In the genomic region with DNA sequence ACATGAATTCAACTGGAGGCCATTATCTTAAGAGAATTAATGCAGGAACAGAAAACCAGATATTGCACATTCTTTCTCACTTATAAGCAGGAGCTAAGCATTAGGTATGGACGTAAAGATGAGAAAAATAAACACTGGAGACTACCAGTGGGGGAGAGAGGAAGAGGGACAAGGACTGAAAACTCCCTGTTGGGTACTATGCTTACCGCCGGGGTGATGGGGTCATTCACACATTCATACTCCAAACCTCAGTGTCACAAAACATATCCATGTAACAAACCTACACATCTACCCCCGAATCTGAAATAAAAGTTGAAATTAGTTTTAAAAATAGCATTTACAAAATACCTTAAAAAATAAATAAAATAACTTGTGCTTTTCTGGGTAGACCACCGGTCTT, we compare ENCODE assay signal across 22 cellular contexts.
"Had no signal": no experiment of that assay in that cellular context is flagged by ENCODE, and none has a peak within 500 bp of the region (broad histone marks: within the 10 kb centered on the region; RNA-seq: fewer than 3 reads in every experiment).

No MANE protein-coding gene starts in this region.

- H3K9me3 Mint-ChIP-seq: IgD-negative memory B cell had no signal

- H3K4me3 ChIP-seq: K562 had no signal

- DNase-seq: Kasumi-1, MM.1S, NCI-H1092 treated with DMSO at 0.1 percent for 48 hours, NCI-H1436 treated with DMSO at 0.1 percent for 48 hours, NCI-H1694, NCI-H187 treated with DMSO at 0.1 percent for 48 hours, NCI-H2081, NCI-H2107, NCI-H2227 treated with DMSO at 0.1 percent for 48 hours, NCI-H446, NCI-H510A, NCI-H524 treated with DMSO at 0.1 percent for 48 hours, NCI-H69, NCI-H774, PC-3, SHP77 had no signal

- H3K4me2 ChIP-seq: KMS-11 had no signal

- H3K9ac ChIP-seq: KMS-11 had no signal

- H3K27ac ChIP-seq: HL-60, KMS-11, RWPE1 had no signal

- ATAC-seq: K562, Panc1, PC-3 had no signal

- H3K4me3 Mint-ChIP-seq: IgD-negative memory B cell had no signal
